1 cellular context compared by ENCODE assay signal in the genomic region with DNA sequence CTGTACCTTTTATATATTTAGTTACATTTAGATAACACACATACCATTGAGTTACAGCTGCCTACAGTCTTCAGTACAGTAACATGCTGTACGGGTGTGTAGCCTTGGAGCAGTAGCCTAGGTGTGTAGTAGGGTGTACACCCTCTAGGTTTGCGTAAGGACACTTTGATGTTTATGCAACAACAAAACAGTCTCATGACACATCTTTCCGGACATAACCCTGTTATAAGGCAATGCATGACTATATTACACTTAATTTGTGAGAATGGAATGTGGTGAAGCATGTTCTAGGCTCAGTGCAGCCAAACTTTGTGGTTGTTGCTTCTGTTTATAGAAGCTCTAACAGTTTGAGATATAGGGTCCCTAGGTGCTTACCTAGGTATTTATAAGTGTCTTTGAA.
TF ChIP-seq lines count a peak whose summit lies in the region.

No MANE protein-coding gene starts in this region.

TF ChIP-seq in IMR-90, 13 proteins besides CTCF, POLR2A, EP300 and RAD21 (continued from another document):
- TF ChIP-seq MXI1 (IDR thresholded peaks at IDR 0.05; ENCODE audit: borderline replicate concordance, low read depth, low read length) (no peak), CHD1 (IDR thresholded peaks at IDR 0.05; ENCODE audit: low read depth, low read length) (no peak), MAFK (IDR thresholded peaks at IDR 0.05; ENCODE audit: low read depth, low read length) (no peak)
